In the genomic region with DNA sequence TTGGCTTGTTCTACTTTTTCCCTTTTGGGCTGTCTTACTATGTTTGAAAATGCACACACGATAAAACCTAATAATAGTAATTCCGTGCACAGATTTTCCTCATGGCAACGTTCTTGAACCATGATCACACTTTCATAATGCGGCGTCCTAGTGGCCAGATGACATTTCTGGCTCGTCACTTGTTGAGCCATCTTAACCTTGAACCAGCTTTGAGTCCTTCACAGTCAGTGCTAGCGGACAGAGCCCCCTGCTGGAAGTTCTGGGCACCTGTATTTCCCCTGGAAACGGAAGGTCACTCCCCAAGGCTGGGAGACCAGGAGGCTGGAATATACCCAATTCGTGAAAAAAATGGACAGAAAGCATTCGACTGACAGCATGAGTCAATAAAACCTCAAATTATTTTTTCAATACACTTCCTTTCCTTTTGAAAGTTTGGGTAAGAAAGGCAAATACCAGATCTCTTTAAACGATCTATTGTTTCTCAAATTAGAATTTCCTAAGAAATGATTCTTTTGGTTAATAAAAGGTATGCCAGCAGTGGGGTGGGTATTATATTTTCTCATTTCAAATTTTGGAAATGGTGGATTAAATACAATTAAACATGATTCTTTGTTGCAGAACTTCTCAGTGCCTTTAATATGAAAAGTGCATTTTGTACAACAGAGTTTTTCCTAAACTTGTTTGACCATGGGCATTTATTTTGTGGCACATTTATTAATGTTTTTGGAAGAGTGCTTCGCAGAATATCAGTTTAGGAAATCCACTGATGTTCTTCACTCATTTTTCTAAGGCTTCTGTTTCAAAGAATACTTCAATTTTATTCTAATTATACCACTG, we compare ENCODE assay signal across 8 cellular contexts.
DNase-seq lines count a peak whose midpoint lies in the region; ATAC-seq and TF ChIP-seq lines count a peak whose summit lies in the region.

No MANE protein-coding gene starts in this region.

- no peaks in the 10 kb centered on the region for H3K27me3 Mint-ChIP-seq in neural crest cell (ENCODE audit: low read depth)

- H3K4me1 ChIP-seq in suprapubic skin = peaks cover 21% of the 10 kb centered on the region

- TF ChIP-seq CTCF in GM20000 (IDR thresholded peaks at IDR 0.05; ENCODE audit: extremely low read depth, missing control alignments) (peak; percentile 78), fibroblast of mammary gland (conservative IDR thresholded peaks at IDR 0.05; ENCODE audit: control insufficient read depth, insufficient read depth, low read depth, low read length) (peak; percentile 97), neural crest cell (conservative IDR thresholded peaks at IDR 0.05) (peak; percentile 87), suprapubic skin (IDR thresholded peaks at IDR 0.05) (peak; percentile 82 to 92)

- peak; percentile 97 for ATAC-seq in HG03571 (IDR thresholded peaks at IDR 0.05; ENCODE audit: unreplicated experiment)

- DNase-seq in DMS 273 (lab: John Stamatoyannopoulos, UW; ENCODE audit: unreplicated experiment) = peak; percentile 86
- peak; percentile 85 for DNase-seq in GM20000 (ENCODE audit: low spot score)
- peak; percentile 26 for DNase-seq in OCI-M2 (lab: John Stamatoyannopoulos, UW; ENCODE audit: unreplicated experiment)
- DNase-seq in activated T-cell treated with anti-CD3 and anti-CD28 coated beads for 24 hours (ENCODE audit: low read depth) = peak; percentile 40
- peak; percentile 85 for DNase-seq in fibroblast of mammary gland (ENCODE audit: low read depth)
- peak; percentile 66 for DNase-seq in neural crest cell (ENCODE audit: low read depth, low spot score)
- DNase-seq in suprapubic skin (ENCODE audit: low spot score in 2 of 2) = peak; percentile 88 to 90

- TF ChIP-seq EP300 in suprapubic skin (IDR thresholded peaks at IDR 0.05) = no peak

- H3K4me1 Mint-ChIP-seq in neural crest cell = peaks cover 80% of the 10 kb centered on the region

- H3K9me3 ChIP-seq in suprapubic skin = no peaks in the 10 kb centered on the region

- H3K4me3 Mint-ChIP-seq in neural crest cell = peak overlapping the region; percentile 27

- H3K27me3 ChIP-seq in suprapubic skin = no peaks in the 10 kb centered on the region

- H3K36me3 Mint-ChIP-seq in neural crest cell (ENCODE audit: low read depth) = peaks cover 4% of the 10 kb centered on the region

- H3K4me3 ChIP-seq in fibroblast of mammary gland (ENCODE audit: control insufficient read depth, low read depth, low read length) (no peak overlapping the region), suprapubic skin (no peak overlapping the region)

- no peaks in the 10 kb centered on the region for H3K36me3 ChIP-seq in suprapubic skin

- 31% methylated on average over 12 of the region's 12 CpGs for WGBS in suprapubic skin

- TF ChIP-seq POLR2A in suprapubic skin (IDR thresholded peaks at IDR 0.05) = no peak

- no peak overlapping the region for H3K27ac ChIP-seq in suprapubic skin

- H3K27ac Mint-ChIP-seq in neural crest cell (ENCODE audit: unreplicated experiment) = no peak overlapping the region

- peaks cover 10% of the 10 kb centered on the region for H3K9me3 Mint-ChIP-seq in neural crest cell

Comparison
In these comparisons a context has a peak if more than half of its experiments do, and no peak if none do; other contexts are left out.
1. DNase-seq: peak in every context shown above with its lines; median percentile 89 in suprapubic skin; 86 in DMS 273; 85 in GM20000; 85 in fibroblast of mammary gland; 66 in neural crest cell; 40 in activated T-cell treated with anti-CD3 and anti-CD28 coated beads for 24 hours; 26 in OCI-M2.